In the genomic region with DNA sequence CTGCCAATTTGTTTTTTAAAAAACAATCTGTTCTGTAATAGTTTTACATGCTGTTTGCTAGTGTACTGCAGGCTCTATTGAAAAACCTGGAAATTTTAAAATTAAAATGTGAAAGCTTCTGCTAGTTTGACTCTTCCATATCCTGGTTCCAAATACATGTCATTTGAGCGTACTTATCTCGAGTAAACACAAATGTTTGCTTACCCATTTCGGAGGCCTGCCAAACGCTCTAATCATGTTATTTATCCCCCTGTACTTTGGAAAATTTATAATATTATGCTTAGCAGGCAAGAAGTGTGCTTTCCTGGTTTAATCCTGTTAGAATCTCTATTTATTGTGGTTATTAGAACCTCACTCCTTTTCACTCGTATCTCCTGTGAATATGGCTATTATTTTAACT, we compare ENCODE assay signal across 15 cellular contexts.
"Had no signal": no experiment of that assay in that cellular context is flagged by ENCODE, and none has a peak within 500 bp of the region (broad histone marks: within the 10 kb centered on the region; RNA-seq: fewer than 3 reads in every experiment).

No MANE protein-coding gene starts in this region.

- H3K27ac ChIP-seq: cardiac muscle cell, esophagus muscularis mucosa, neutrophil, right atrium auricular region, upper lobe of left lung, WERI-Rb-1 had no signal

- H3K27me3 ChIP-seq: cardiac muscle cell, esophagus muscularis mucosa, neutrophil, right atrium auricular region, upper lobe of left lung had no signal

- ATAC-seq: activated CD8-positive, alpha-beta T cell treated with anti-CD3 and anti-CD28 coated beads, Interleukin-2, amount 10 ng/mL, durations not matched to agents 7 days and 5 days; activated naive CD8-positive, alpha-beta T cell treated with anti-CD3 and anti-CD28 coated beads, Interleukin-2, amount 50 U/mL, for 24 hours; mucosa of descending colon; naive thymus-derived CD8-positive, alpha-beta T cell had no signal

- H3K4me3 ChIP-seq: cardiac muscle cell, esophagus muscularis mucosa, mucosa of descending colon, right atrium auricular region, upper lobe of left lung had no signal

- FAIRE-seq: astrocyte had no signal

- H3K4me1 ChIP-seq: esophagus muscularis mucosa, right atrium auricular region, upper lobe of left lung had no signal

- H3K9me3 ChIP-seq: esophagus muscularis mucosa, mucosa of descending colon, neutrophil, right atrium auricular region, upper lobe of left lung had no signal

- DNase-seq: activated CD4-positive, alpha-beta T cell treated with anti-CD3 and anti-CD28 coated beads for 4 hours; activated CD8-positive, alpha-beta memory T cell treated with anti-CD3 and anti-CD28 coated beads, Interleukin-2, amount 50 U/mL, for 48 hours; activated CD8-positive, alpha-beta T cell treated with anti-CD3 and anti-CD28 coated beads, Interleukin-2, amount 10 ng/mL, durations not matched to agents 7 days and 5 days; activated naive CD8-positive, alpha-beta T cell treated with anti-CD3 and anti-CD28 coated beads, Interleukin-2, amount 50 U/mL, for 24 hours; mucosa of descending colon; naive thymus-derived CD8-positive, alpha-beta T cell; stimulated activated naive CD4-positive, alpha-beta T cell; T1000; upper lobe of left lung; WERI-Rb-1 had no signal

- H3K36me3 ChIP-seq: cardiac muscle cell, esophagus muscularis mucosa, neutrophil, right atrium auricular region, upper lobe of left lung, WERI-Rb-1 had no signal
